Comparison of ENCODE assay signal across 1 cellular context in genomic region chr1:155976062-155976912, GRCh38.
TF ChIP-seq lines count a peak whose summit lies in the region.

No MANE protein-coding gene starts in this region.

TF ChIP-seq in K562, 482 proteins besides CTCF, POLR2A, EP300 and RAD21 (continued from another document and continues in another):
- TF ChIP-seq VEZF1 (CRISPR knock-in tag; IDR thresholded peaks at IDR 0.05) (peak; percentile 85), ETS2 (tag; IDR thresholded peaks at IDR 0.05; ENCODE audit: borderline replicate concordance, poor library complexity, severe bottlenecking) (no peak), BRD9 (IDR thresholded peaks at IDR 0.05; ENCODE audit: low read depth, partially characterized antibody) (no peak), NRF1 (conservative IDR thresholded peaks at IDR 0.05 in 1 of 2, IDR thresholded peaks at IDR 0.05 in 1 of 2) (peak; percentile 44 to 47; a peak in 3 of 4 replicates), SMARCE1 (IDR thresholded peaks at IDR 0.05) (0 out of 2 replicates have a peak, but pooled peaks have one; percentile 38), POLR2B (IDR thresholded peaks at IDR 0.05; ENCODE audit: low read depth, partially characterized antibody) (peak; percentile 35), CBFA2T3 (IDR thresholded peaks at IDR 0.05) (0 out of 2 replicates have a peak, but pooled peaks have one; percentile 5), RNF2 (IDR thresholded peaks at IDR 0.05) (peak; percentile 82), NFIX (CRISPR knock-in tag; IDR thresholded peaks at IDR 0.05; ENCODE audit: low read depth) (no peak), HMGN3 (IDR thresholded peaks at IDR 0.05; ENCODE audit: borderline replicate concordance, extremely low read depth, insufficient read length, low read depth, low read length) (peak; percentile 51), PHF8 (IDR thresholded peaks at IDR 0.05; ENCODE audit: borderline replicate concordance, low read length) (peak; percentile 31; the same call in 1 of the 2 replicates), NFIC (IDR thresholded peaks at IDR 0.05) (peak; percentile 90), ZNF232 (CRISPR knock-in tag; IDR thresholded peaks at IDR 0.05) (no peak), POLR2G (IDR thresholded peaks at IDR 0.05; ENCODE audit: low read depth, low read length) (peak; percentile 48; the same call in 1 of the 2 replicates), ZNF766 (CRISPR knock-in tag; conservative IDR thresholded peaks at IDR 0.05) (0 out of 2 replicates have a peak, but pooled peaks have one; percentile 14), KDM5B (IDR thresholded peaks at IDR 0.05; ENCODE audit: insufficient replicate concordance, low read depth, low read length) (peak; percentile 56), ZNF444 (CRISPR knock-in tag; IDR thresholded peaks at IDR 0.05) (peak; percentile 96), ZNF695 (CRISPR knock-in tag; IDR thresholded peaks at IDR 0.05) (no peak), CBFB (CRISPR knock-in tag; IDR thresholded peaks at IDR 0.05) (no peak), EP400 (IDR thresholded peaks at IDR 0.05) (peak; percentile 25; the same call in 1 of the 2 replicates), ZNF133 (CRISPR knock-in tag; IDR thresholded peaks at IDR 0.05) (no peak), ZNF592 (IDR thresholded peaks at IDR 0.05) (no peak; the same call in 1 of the 2 replicates), CCNT2 (IDR thresholded peaks at IDR 0.05; ENCODE audit: borderline replicate concordance, extremely low read depth, insufficient read length, low read depth, low read length) (peak; percentile 42), FOXK1 (CRISPR knock-in tag; IDR thresholded peaks at IDR 0.05; ENCODE audit: borderline replicate concordance) (no peak), NCOA1 (IDR thresholded peaks at IDR 0.05; ENCODE audit: low read depth) (peak; percentile 50; the same call in 1 of the 2 replicates), SIN3A (IDR thresholded peaks at IDR 0.05; ENCODE audit: borderline replicate concordance in 2 of 2, control insufficient read depth in 1 of 2, low read depth in 2 of 2, low read length in 2 of 2) (peak; percentile 14 to 63; a peak in 2 of 4 replicates), NCOR1 (IDR thresholded peaks at IDR 0.05) (peak; percentile 27; the same call in 1 of the 2 replicates), GTF2E2 (tag; IDR thresholded peaks at IDR 0.05) (0 out of 2 replicates have a peak, but pooled peaks have one; percentile 15), NFYB (IDR thresholded peaks at IDR 0.05; ENCODE audit: extremely low read depth, insufficient read length) (no peak), DPF2 (IDR thresholded peaks at IDR 0.05) (peak; percentile 62; the same call in 1 of the 2 replicates), JUND (IDR thresholded peaks at IDR 0.05; ENCODE audit: borderline replicate concordance, low read depth, low read length) (0 out of 2 replicates have a peak, but pooled peaks have one; percentile 2), JUND (tag; IDR thresholded peaks at IDR 0.05; ENCODE audit: borderline replicate concordance, low read depth, low read length) (no peak), POLR2AphosphoS5 (IDR thresholded peaks at IDR 0.05; ENCODE audit: control insufficient read depth, insufficient read depth, low read depth, low read length) (peak; percentile 33; the same call in 1 of the 2 replicates), PKNOX1 (IDR thresholded peaks at IDR 0.05) (0 out of 2 replicates have a peak, but pooled peaks have one; percentile 26), ZBTB5 (IDR thresholded peaks at IDR 0.05) (0 out of 2 replicates have a peak, but pooled peaks have one; percentile 32), SFPQ (IDR thresholded peaks at IDR 0.05; ENCODE audit: low read depth, low read length) (no peak), ZNF561 (CRISPR knock-in tag; conservative IDR thresholded peaks at IDR 0.05) (no peak), MLLT1 (IDR thresholded peaks at IDR 0.05) (peak in 1 of 2 experiments; percentile 87; a peak in 1 of 4 replicates), AFF1 (IDR thresholded peaks at IDR 0.05; ENCODE audit: low read depth in 1 of 2, partially characterized antibody in 2 of 2) (peak in 1 of 2 experiments; percentile 74), SMARCC2 (IDR thresholded peaks at IDR 0.05; ENCODE audit: low read depth) (no peak), ZNF175 (CRISPR knock-in tag; IDR thresholded peaks at IDR 0.05; ENCODE audit: low read depth) (no peak), RB1 (IDR thresholded peaks at IDR 0.05; ENCODE audit: low read depth) (no peak), ARID1B (IDR thresholded peaks at IDR 0.05) (peak; percentile 56), TEAD4 (IDR thresholded peaks at IDR 0.05; ENCODE audit: low read length) (peak; percentile 3; the same call in 1 of the 2 replicates), TEAD4 (CRISPR knock-in tag; IDR thresholded peaks at IDR 0.05; ENCODE audit: borderline replicate concordance) (no peak), GATAD2B (IDR thresholded peaks at IDR 0.05; ENCODE audit: borderline replicate concordance) (no peak), MAZ (CRISPR knock-in tag; conservative IDR thresholded peaks at IDR 0.05 in 1 of 2, IDR thresholded peaks at IDR 0.05 in 1 of 2) (peak in 1 of 2 experiments; percentile 60; a peak in 1 of 4 replicates), TFAP4 (CRISPR knock-in tag; IDR thresholded peaks at IDR 0.05; ENCODE audit: borderline replicate concordance) (peak; percentile 72), CBFA2T2 (conservative IDR thresholded peaks at IDR 0.05) (no peak), NBN (IDR thresholded peaks at IDR 0.05; ENCODE audit: low read depth) (peak; percentile 24; the same call in 1 of the 2 replicates)
